Comparison of ENCODE assay signal across 39 cellular contexts in the genomic region with DNA sequence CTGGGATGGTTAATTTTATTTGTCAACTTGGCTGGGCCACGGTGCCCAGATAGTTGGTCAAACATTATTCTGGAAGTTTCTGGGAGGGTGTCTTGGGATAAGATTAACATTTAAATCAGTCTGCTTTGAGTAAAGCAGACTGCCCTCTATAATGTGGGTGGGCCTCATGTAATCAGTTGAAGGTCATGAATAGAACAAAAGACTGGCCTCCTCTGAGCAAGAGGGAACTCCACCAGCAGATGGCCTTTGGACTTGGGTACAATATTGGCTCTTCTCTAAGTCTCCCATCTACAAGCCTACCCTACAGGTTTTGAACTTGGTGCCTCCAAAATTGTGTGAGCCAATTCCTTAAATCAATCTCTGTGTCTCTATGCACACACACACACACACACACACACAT.
"Had no signal": no experiment of that assay in that cellular context is flagged by ENCODE, and none has a peak within 500 bp of the region (broad histone marks: within the 10 kb centered on the region; RNA-seq: fewer than 3 reads in every experiment).

No MANE protein-coding gene starts in this region.

- H3K27ac ChIP-seq: adrenal gland, ascending aorta, body of pancreas, brain microvascular endothelial cell, breast epithelium, cardiac muscle cell had no signal

- H3K9me3 Mint-ChIP-seq: activated naive CD4-positive, alpha-beta T cell treated with anti-CD3 and anti-CD28 coated beads for 36 hours; activated naive CD4-positive, alpha-beta T cell treated with anti-CD3 and anti-CD28 coated beads, Interleukin-2, amount 10 ng/mL, durations not matched to agents 7 days and 5 days; activated naive CD4-positive, alpha-beta T cell treated with anti-CD3 and anti-CD28 coated beads, Interleukin-2, amount 50 U/mL, for 24 hours; activated naive CD4-positive, alpha-beta T cell treated with anti-CD3 and anti-CD28 coated beads, Interleukin-2, amount 50 U/mL, for 72 hours; activated naive CD8-positive, alpha-beta T cell treated with anti-CD3 and anti-CD28 coated beads, Interleukin-2, amount 50 U/mL, for 24 hours; activated T-cell treated with anti-CD3 and anti-CD28 coated beads, Interleukin-2, amount 50 U/mL, for 24 hours; activated T-cell treated with anti-CD3 and anti-CD28 coated beads, Interleukin-2, amount 50 U/mL, for 4 hours; activated T-cell treated with anti-CD3 and anti-CD28 coated beads, Interleukin-2, amount 50 U/mL, for 72 hours; activated T-helper 1 cell treated with anti-CD3 and anti-CD28 coated beads, Interleukin-12 subunit alpha, Interleukin-12 subunit beta, Interleukin-2, Interleukin-4 antibody, amounts not matched to agents 30 ng/mL and 10 ng/mL and 1 ng/mL, durations not matched to agents 14 hours and 24 hours and 36 hours; activated T-helper 17 cell treated with anti-CD3 and anti-CD28 coated beads, Interleukin-2, amount 50 U/mL, for 72 hours; activated T-helper 2 cell treated with anti-CD3 and anti-CD28 coated beads, Interferon-gamma antibody, Interleukin-2, Interleukin-4, amounts not matched to agents 10 μg/mL and 5 μg/mL and 100 μg/mL, durations not matched to agents 14 hours and 24 hours and 36 hours; central memory CD8-positive, alpha-beta T cell had no signal

- H3K27ac Mint-ChIP-seq: activated naive CD4-positive, alpha-beta T cell treated with anti-CD3 and anti-CD28 coated beads for 36 hours; activated naive CD4-positive, alpha-beta T cell treated with anti-CD3 and anti-CD28 coated beads, Interleukin-2, amount 10 ng/mL, durations not matched to agents 7 days and 5 days; activated naive CD4-positive, alpha-beta T cell treated with anti-CD3 and anti-CD28 coated beads, Interleukin-2, amount 50 U/mL, for 24 hours; activated naive CD4-positive, alpha-beta T cell treated with anti-CD3 and anti-CD28 coated beads, Interleukin-2, amount 50 U/mL, for 72 hours; activated naive CD8-positive, alpha-beta T cell; activated naive CD8-positive, alpha-beta T cell treated with anti-CD3 and anti-CD28 coated beads, Interleukin-2, amount 10 ng/mL, durations not matched to agents 7 days and 5 days; activated naive CD8-positive, alpha-beta T cell treated with anti-CD3 and anti-CD28 coated beads, Interleukin-2, amount 50 U/mL, for 24 hours; activated T-cell treated with anti-CD3 and anti-CD28 coated beads, Interleukin-2, amount 50 U/mL, for 24 hours; activated T-cell treated with anti-CD3 and anti-CD28 coated beads, Interleukin-2, amount 50 U/mL, for 72 hours; activated T-helper 1 cell treated with anti-CD3 and anti-CD28 coated beads, Interleukin-12 subunit alpha, Interleukin-12 subunit beta, Interleukin-2, Interleukin-4 antibody, amounts not matched to agents 30 ng/mL and 10 ng/mL and 1 ng/mL, durations not matched to agents 14 hours and 24 hours and 36 hours; activated T-helper 17 cell treated with anti-CD3 and anti-CD28 coated beads, Interleukin-2, amount 50 U/mL, for 72 hours; activated T-helper 2 cell treated with anti-CD3 and anti-CD28 coated beads, Interferon-gamma antibody, Interleukin-2, Interleukin-4, amounts not matched to agents 10 μg/mL and 5 μg/mL and 100 μg/mL, durations not matched to agents 14 hours and 24 hours and 36 hours; brain had no signal

- H3K27me3 ChIP-seq: adrenal gland, ascending aorta, body of pancreas, brain microvascular endothelial cell, breast epithelium, cardiac muscle cell had no signal

- H3K36me3 ChIP-seq: adrenal gland, ascending aorta, brain microvascular endothelial cell, breast epithelium, cardiac muscle cell had no signal

- ATAC-seq: activated naive CD4-positive, alpha-beta T cell treated with anti-CD3 and anti-CD28 coated beads, Interleukin-2, amount 50 U/mL, for 72 hours; activated naive CD8-positive, alpha-beta T cell treated with anti-CD3 and anti-CD28 coated beads, Interleukin-2, amount 50 U/mL, for 24 hours; activated T-cell treated with anti-CD3 and anti-CD28 coated beads, Interleukin-2, amount 50 U/mL, for 4 hours; activated T-cell treated with anti-CD3 and anti-CD28 coated beads, Interleukin-2, amount 50 U/mL, for 72 hours; activated T-helper 17 cell treated with anti-CD3 and anti-CD28 coated beads, Interleukin-2, amount 50 U/mL, for 72 hours; body of pancreas had no signal

- H3K4me3 Mint-ChIP-seq: activated naive CD4-positive, alpha-beta T cell treated with anti-CD3 and anti-CD28 coated beads for 36 hours; activated naive CD4-positive, alpha-beta T cell treated with anti-CD3 and anti-CD28 coated beads, Interleukin-2, amount 10 ng/mL, durations not matched to agents 7 days and 5 days; activated naive CD4-positive, alpha-beta T cell treated with anti-CD3 and anti-CD28 coated beads, Interleukin-2, amount 50 U/mL, for 24 hours; activated naive CD8-positive, alpha-beta T cell; activated naive CD8-positive, alpha-beta T cell treated with anti-CD3 and anti-CD28 coated beads, Interleukin-2, amount 10 ng/mL, durations not matched to agents 7 days and 5 days; activated naive CD8-positive, alpha-beta T cell treated with anti-CD3 and anti-CD28 coated beads, Interleukin-2, amount 50 U/mL, for 24 hours; activated T-cell treated with anti-CD3 and anti-CD28 coated beads, Interleukin-2, amount 50 U/mL, for 24 hours; activated T-cell treated with anti-CD3 and anti-CD28 coated beads, Interleukin-2, amount 50 U/mL, for 4 hours; activated T-cell treated with anti-CD3 and anti-CD28 coated beads, Interleukin-2, amount 50 U/mL, for 72 hours; activated T-helper 1 cell treated with anti-CD3 and anti-CD28 coated beads, Interleukin-12 subunit alpha, Interleukin-12 subunit beta, Interleukin-2, Interleukin-4 antibody, amounts not matched to agents 30 ng/mL and 10 ng/mL and 1 ng/mL, durations not matched to agents 14 hours and 24 hours and 36 hours; activated T-helper 17 cell treated with anti-CD3 and anti-CD28 coated beads, Interleukin-2, amount 50 U/mL, for 72 hours; brain; central memory CD8-positive, alpha-beta T cell had no signal

- H3K4me3 ChIP-seq: adrenal gland, ascending aorta, body of pancreas, breast epithelium, cardiac muscle cell had no signal

- H3K36me3 Mint-ChIP-seq: activated naive CD4-positive, alpha-beta T cell treated with anti-CD3 and anti-CD28 coated beads, Interleukin-2, amount 50 U/mL, for 24 hours; activated naive CD4-positive, alpha-beta T cell treated with anti-CD3 and anti-CD28 coated beads, Interleukin-2, amount 50 U/mL, for 72 hours; activated naive CD8-positive, alpha-beta T cell had no signal

- H3K27me3 Mint-ChIP-seq: activated naive CD4-positive, alpha-beta T cell treated with anti-CD3 and anti-CD28 coated beads, Interleukin-2, amount 50 U/mL, for 24 hours; activated naive CD8-positive, alpha-beta T cell; activated naive CD8-positive, alpha-beta T cell treated with anti-CD3 and anti-CD28 coated beads, Interleukin-2, amount 10 ng/mL, durations not matched to agents 7 days and 5 days; activated naive CD8-positive, alpha-beta T cell treated with anti-CD3 and anti-CD28 coated beads, Interleukin-2, amount 50 U/mL, for 24 hours; activated T-cell treated with anti-CD3 and anti-CD28 coated beads, Interleukin-2, amount 50 U/mL, for 24 hours; activated T-helper 17 cell treated with anti-CD3 and anti-CD28 coated beads, Interleukin-2, amount 50 U/mL, for 72 hours; central memory CD8-positive, alpha-beta T cell had no signal

- FAIRE-seq: astrocyte, bronchial epithelial cell had no signal

- H3K4me1 ChIP-seq: adrenal gland, ascending aorta, body of pancreas, breast epithelium had no signal

- DNase-seq: activated effector memory CD4-positive, alpha-beta T cell treated with anti-CD3 and anti-CD28 coated beads, Interleukin-2, amount 50 U/mL, for 16 hours; activated effector memory CD4-positive, alpha-beta T cell treated with Interleukin-2 at 50 U/mL for 16 hours; activated gamma-delta T cell; activated gamma-delta T cell treated with Interleukin-2 at 50 U/mL for 16 hours; activated naive CD4-positive, alpha-beta T cell; activated naive CD4-positive, alpha-beta T cell treated with anti-CD3 and anti-CD28 coated beads for 36 hours; activated naive CD4-positive, alpha-beta T cell treated with anti-CD3 and anti-CD28 coated beads, Interleukin-2, amount 10 ng/mL, durations not matched to agents 7 days and 5 days; activated naive CD4-positive, alpha-beta T cell treated with anti-CD3 and anti-CD28 coated beads, Interleukin-2, amount 50 U/mL, for 16 hours; activated naive CD4-positive, alpha-beta T cell treated with Interleukin-2 at 50 U/mL for 16 hours; activated naive CD8-positive, alpha-beta T cell treated with anti-CD3 and anti-CD28 coated beads, Interleukin-2, amount 10 ng/mL, durations not matched to agents 7 days and 5 days; activated naive CD8-positive, alpha-beta T cell treated with anti-CD3 and anti-CD28 coated beads, Interleukin-2, amount 50 U/mL, for 24 hours; activated T-cell treated with anti-CD3 and anti-CD28 coated beads, Interleukin-2, amount 50 U/mL, for 1 hour; activated T-cell treated with anti-CD3 and anti-CD28 coated beads, Interleukin-2, amount 50 U/mL, for 24 hours; activated T-cell treated with anti-CD3 and anti-CD28 coated beads, Interleukin-2, amount 50 U/mL, for 4 hours; activated T-cell treated with anti-CD3 and anti-CD28 coated beads, Interleukin-2, amount 50 U/mL, for 48 hours; activated T-cell treated with anti-CD3 and anti-CD28 coated beads, Interleukin-2, amount 50 U/mL, for 72 hours; adrenal gland; amniotic stem cell; amygdala; anterior cingulate cortex; aorta; body of pancreas; brain microvascular endothelial cell; caudate nucleus; central memory CD4-positive, alpha-beta T cell; cerebellar nuclear complex had no signal

- H3K9me3 ChIP-seq: adrenal gland, ascending aorta, body of pancreas, breast epithelium had no signal
